22 cellular contexts compared by ENCODE assay signal in the genomic region with DNA sequence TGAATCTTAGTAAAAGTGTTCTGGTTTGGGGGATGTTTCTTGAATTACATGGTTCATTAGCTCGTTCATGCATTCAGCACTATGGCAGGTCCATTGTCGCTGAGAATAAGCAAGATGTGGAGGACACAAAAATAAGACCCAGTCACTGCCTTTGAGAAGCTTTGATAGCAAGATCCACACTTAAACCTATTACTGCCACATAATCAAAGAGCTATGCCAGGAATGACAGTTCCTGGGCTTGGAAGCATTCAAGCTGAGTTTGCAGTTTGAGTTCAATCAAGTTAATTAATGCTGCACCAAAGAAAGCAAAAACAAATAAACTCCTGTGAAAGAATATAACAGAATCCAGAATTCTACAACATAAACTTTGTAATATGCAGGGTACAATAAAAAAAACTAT.
DNase-seq lines count a peak whose midpoint lies in the region; ATAC-seq, FAIRE-seq and TF ChIP-seq lines count a peak whose summit lies in the region.
"Had no signal": no experiment of that assay in that cellular context is flagged by ENCODE, and none has a peak within 500 bp of the region (broad histone marks: within the 10 kb centered on the region; RNA-seq: fewer than 3 reads in every experiment).

No MANE protein-coding gene starts in this region.

- no peaks in the 10 kb centered on the region for H3K27me3 ChIP-seq in astrocyte (ENCODE audit: insufficient read depth, low read length)
- H3K27me3 ChIP-seq in endodermal cell (ENCODE audit: control insufficient read depth, insufficient read depth, low read length, poor library complexity, severe bottlenecking) = no peaks in the 10 kb centered on the region
- H3K27me3 ChIP-seq: BLaER1 treated with 17β-estradiol and CSF1 and Interleukin-3, amounts not matched to agents 10 nM and 100 nM had no signal

- no peak overlapping the region for H3K4me2 ChIP-seq in astrocyte (ENCODE audit: low read length)
- H3K4me2 ChIP-seq: BLaER1 treated with 17β-estradiol and CSF1 and Interleukin-3, amounts not matched to agents 10 nM and 100 nM had no signal

- H3K4me3 Mint-ChIP-seq in astrocyte (ENCODE audit: unreplicated experiment) (no peak overlapping the region), endodermal cell (no peak overlapping the region)
- H3K4me3 Mint-ChIP-seq: B cell; CD8-positive, alpha-beta T cell; HFFc6 had no signal

- H3K27ac Mint-ChIP-seq in astrocyte (ENCODE audit: unreplicated experiment) (no peak overlapping the region), endodermal cell (no peak overlapping the region)
- H3K27ac Mint-ChIP-seq: B cell; CD8-positive, alpha-beta T cell; HFFc6 had no signal

- H3K36me3 Mint-ChIP-seq in astrocyte (ENCODE audit: low read depth, unreplicated experiment) (no peaks in the 10 kb centered on the region), endodermal cell (ENCODE audit: low read depth) (peaks cover 2% of the 10 kb centered on the region)
- H3K36me3 Mint-ChIP-seq: CD8-positive, alpha-beta T cell had no signal

- H3K4me1 Mint-ChIP-seq in astrocyte (ENCODE audit: low read depth, unreplicated experiment) (no peaks in the 10 kb centered on the region), endodermal cell (peaks cover 24% of the 10 kb centered on the region)
- H3K4me1 Mint-ChIP-seq: B cell had no signal

- ATAC-seq in GM18858 (IDR thresholded peaks at IDR 0.05; ENCODE audit: unreplicated experiment) = no peak
- ATAC-seq in GM21360 (IDR thresholded peaks at IDR 0.05; ENCODE audit: unreplicated experiment) = no peak
- ATAC-seq: CD8-positive, alpha-beta T cell; GM12878; HCT116 had no signal

- 40 to 71% methylated on average over 1 to 2 of the region's 2 CpGs for WGBS in endodermal cell (ENCODE audit: insufficient coverage in 1 of 2, insufficient read length in 1 of 2), 2 experiments

- H3K9me3 ChIP-seq in astrocyte (ENCODE audit: insufficient read depth, low read depth, low read length) (no peaks in the 10 kb centered on the region), endodermal cell (ENCODE audit: control insufficient read depth, low read length) (peaks cover 7% of the 10 kb centered on the region)

- H3K4me3 ChIP-seq in astrocyte (ENCODE audit: insufficient read depth, low read depth, low read length) (no peak overlapping the region), endodermal cell (ENCODE audit: low read length) (no peak overlapping the region)
- H3K4me3 ChIP-seq: BLaER1 treated with 17β-estradiol and CSF1 and Interleukin-3, amounts not matched to agents 10 nM and 100 nM; GM12878 had no signal

- no peak overlapping the region for H2AFZ ChIP-seq in astrocyte (ENCODE audit: low read depth, low read length)

- H3K9me3 Mint-ChIP-seq in astrocyte (ENCODE audit: unreplicated experiment) (no peaks in the 10 kb centered on the region), endodermal cell (peaks cover 12% of the 10 kb centered on the region)
- H3K9me3 Mint-ChIP-seq: CD8-positive, alpha-beta T cell had no signal

- H4K20me1 ChIP-seq in astrocyte (ENCODE audit: insufficient read depth, low read length) = no peaks in the 10 kb centered on the region
- H4K20me1 ChIP-seq: BLaER1 treated with 17β-estradiol and CSF1 and Interleukin-3, amounts not matched to agents 10 nM and 100 nM had no signal

- H3K4me1 ChIP-seq in astrocyte (ENCODE audit: insufficient read depth, low read length) (no peaks in the 10 kb centered on the region), endodermal cell (ENCODE audit: control insufficient read depth, insufficient read depth, low read length) (peaks cover 12% of the 10 kb centered on the region)
- H3K4me1 ChIP-seq: BLaER1 treated with 17β-estradiol and CSF1 and Interleukin-3, amounts not matched to agents 10 nM and 100 nM had no signal

- H3K36me3 ChIP-seq in astrocyte (ENCODE audit: insufficient read depth, low read length) (no peaks in the 10 kb centered on the region), endodermal cell (ENCODE audit: control insufficient read depth, insufficient read depth, low read length) (no peaks in the 10 kb centered on the region)
- H3K36me3 ChIP-seq: BLaER1 treated with 17β-estradiol and CSF1 and Interleukin-3, amounts not matched to agents 10 nM and 100 nM had no signal

- no peaks in the 10 kb centered on the region for H3K79me2 ChIP-seq in astrocyte (ENCODE audit: insufficient read depth, low read length)

- FAIRE-seq in astrocyte (lab: Jason Lieb, UNC) = no peak
- FAIRE-seq: GM12878, GM19239 had no signal

- H3K9ac ChIP-seq in astrocyte (ENCODE audit: low read length) (no peak overlapping the region), endodermal cell (ENCODE audit: extremely low read depth, low read length, poor library complexity, severe bottlenecking) (no peak overlapping the region)
- H3K9ac ChIP-seq: BLaER1 treated with 17β-estradiol and CSF1 and Interleukin-3, amounts not matched to agents 10 nM and 100 nM had no signal

- no peak for TF ChIP-seq CTCF in astrocyte (IDR thresholded peaks at IDR 0.05; ENCODE audit: insufficient read depth, low read depth, low read length)
- no peak for TF ChIP-seq CTCF in endodermal cell (conservative IDR thresholded peaks at IDR 0.05)

- H3K27me3 Mint-ChIP-seq in astrocyte (ENCODE audit: low read depth, unreplicated experiment) (peaks cover 6% of the 10 kb centered on the region), endodermal cell (ENCODE audit: insufficient read depth) (no peaks in the 10 kb centered on the region)

- no peak overlapping the region for H3K27ac ChIP-seq in astrocyte (ENCODE audit: low read depth, low read length)
- no peak overlapping the region for H3K27ac ChIP-seq in endodermal cell (ENCODE audit: low read depth, low read length)
- H3K27ac ChIP-seq: BLaER1 treated with 17β-estradiol and CSF1 and Interleukin-3, amounts not matched to agents 10 nM and 100 nM; HL-60 had no signal

- peak; percentile 0 for DNase-seq in astrocyte (ENCODE audit: low read depth)
- DNase-seq in endodermal cell = peak; percentile 9
- peak; percentile 42 for DNase-seq in islet precursor cell
- DNase-seq in renal cortical epithelial cell (ENCODE audit: low read depth) = peak; percentile 1
- no peak for DNase-seq in NCI-H187 (lab: John Stamatoyannopoulos, UW)
- DNase-seq in activated T-cell treated with anti-CD3 and anti-CD28 coated beads, Interleukin-2, amount 50 U/mL, for 1 hour = no peak
- DNase-seq: Calu3; CD8-positive, alpha-beta T cell; DMS79 treated with DMSO at 0.1 percent for 48 hours; EL; GOT3; H7; HFFc6; IMR-90 had no signal

Comparison
In these comparisons a context has a peak if more than half of its experiments do, and no peak if none do; other contexts are left out.
1. DNase-seq: peak in astrocyte (single experiment), endodermal cell (single experiment), islet precursor cell (single experiment) and renal cortical epithelial cell (single experiment); none in NCI-H187 (0 of 2) and activated T-cell treated with anti-CD3 and anti-CD28 coated beads, Interleukin-2, amount 50 U/mL, for 1 hour (single experiment).